In the genomic region with DNA sequence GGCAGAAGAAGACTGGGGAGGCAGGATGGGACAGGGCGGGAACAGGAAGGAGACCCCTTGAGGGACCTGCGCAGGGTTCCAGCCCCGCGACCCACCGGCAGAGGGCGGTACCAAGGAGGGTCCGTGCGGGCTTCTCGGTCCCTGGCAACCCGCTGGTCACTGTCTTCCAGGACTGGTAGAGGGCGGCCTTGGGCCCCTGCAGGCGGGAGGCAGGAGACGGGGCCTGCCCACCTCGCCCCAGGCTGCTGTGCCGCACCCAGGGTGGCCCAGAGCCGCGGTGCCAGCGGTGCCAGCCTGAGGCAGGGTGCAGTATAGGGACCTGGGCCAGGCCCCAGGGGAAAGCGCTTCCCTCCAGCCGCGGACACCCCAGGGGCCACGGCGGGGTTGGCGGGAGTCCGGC, we compare ENCODE assay signal across 8 cellular contexts. TPM values are rescaled to one million over a fixed set of nuclear protein-coding genes. Genes with fewer than 3 reads are reported as not detected.
A peak's percentile ranks its signal among the peaks of the same experiment; 100 is the strongest.
DNase-seq lines count a peak whose midpoint lies in the region; ATAC-seq and TF ChIP-seq lines count a peak whose summit lies in the region.

No MANE protein-coding gene starts in this region.

- ATAC-seq in HG03442 (IDR thresholded peaks at IDR 0.05; ENCODE audit: unreplicated experiment) (peak; percentile 54), heart right ventricle (peak; percentile 76 to 93 (median 86)), HG02870 (IDR thresholded peaks at IDR 0.05; ENCODE audit: unreplicated experiment) (no peak)

- H3K27me3 ChIP-seq in AG04450 (ENCODE audit: control insufficient read depth, insufficient read depth, low read length) = peaks cover 31% of the 10 kb centered on the region
- H3K27me3 ChIP-seq in heart right ventricle = peaks cover 0 to 9% (median 0%) of the 10 kb centered on the region in 7 donors

- peaks cover 0 to 12% (median 7%) of the 10 kb centered on the region in 9 donors for H3K4me1 ChIP-seq in heart right ventricle

- no peaks in the 10 kb centered on the region for H3K36me3 ChIP-seq in heart right ventricle

- CTCF ChIA-PET in AG04450 (lab: Charles Lee) = no interaction called here

- DNase-seq in AG04450 (ENCODE audit: low read depth, low spot score) (no peak), heart right ventricle (peak; percentile 61 to 75), renal cortical epithelial cell (ENCODE audit: low read depth) (peak; percentile 13), NCI-H1694 (lab: John Stamatoyannopoulos, UW) (no peak), HK-2 (ENCODE audit: unreplicated experiment) (no peak)
- peak; percentile 40 for DNase-seq in activated gamma-delta T cell treated with anti-CD3 and anti-CD28 coated beads, Interleukin-2, amount 50 U/mL, for 16 hours (ENCODE audit: low read depth)

- H3K9me3 ChIP-seq in AG04450 (ENCODE audit: control insufficient read depth, insufficient read depth, low read length) (no peaks in the 10 kb centered on the region), heart right ventricle (no peaks in the 10 kb centered on the region)

- H3K27ac ChIP-seq in AG04450 (ENCODE audit: low read depth, low read length) = no peak overlapping the region
- H3K27ac ChIP-seq in heart right ventricle = peak overlapping the region in 1 of 10 donors; percentile 19

- H3K4me3 ChIP-seq in AG04450 (ENCODE audit: low read depth, low read length) = no peak overlapping the region
- peak overlapping the region in 8 of 10 donors; percentile 13 to 45 (median 38) for H3K4me3 ChIP-seq in heart right ventricle

- TF ChIP-seq CTCF in AG04450 (IDR thresholded peaks at IDR 0.05; ENCODE audit: low read depth, low read length) (peak; percentile 62), heart right ventricle (IDR thresholded peaks at IDR 0.05) (peak; percentile 38 to 78 (median 69))

- WGBS in heart right ventricle, 2 donors = 11 to 12% methylated on average over 24 to 25 of the region's 25 CpGs

- intact Hi-C loops in heart right ventricle (cut with DNase I) = loop anchor here in 7 of 10 donors (1.0 to 10.0 kb wide), 5 partner anchors 37 to 82 kb away; partner anchors contain the start of gene NEURL3 (in 4 of the 7)

- POLR2A ChIA-PET in AG04450 (lab: Yijun Ruan, JAX) = no interaction called here

RNA-seq across cellular contexts. Expression of gene NEURL3, which starts 34.5 kb away (rescaled TPM):
- polyA plus RNA-seq in AG04450 (2011; rRNA removed) (not detected in 2 replicates), heart right ventricle (under 1 TPM; 0.06 to 0.22 TPM)
- not detected in 2 replicates for polyA minus RNA-seq in AG04450 (2011; rRNA and poly(A)+ RNA removed)
- total RNA-seq in heart right ventricle (under 1 TPM in 2 of 10 donors, not detected in 8; 0.37 to 0.67 TPM), renal cortical epithelial cell (9.0 and 31.1 TPM in 2 replicates)

Comparison
In these comparisons a context has a peak if more than half of its experiments do, and no peak if none do; other contexts are left out.
1. DNase-seq: peak in activated gamma-delta T cell treated with anti-CD3 and anti-CD28 coated beads, Interleukin-2, amount 50 U/mL, for 16 hours (single experiment), heart right ventricle (2 of 2) and renal cortical epithelial cell (single experiment); none in AG04450 (single experiment), NCI-H1694 (single experiment) and HK-2 (single experiment).